1 cellular context compared by ENCODE assay signal in the genomic region with DNA sequence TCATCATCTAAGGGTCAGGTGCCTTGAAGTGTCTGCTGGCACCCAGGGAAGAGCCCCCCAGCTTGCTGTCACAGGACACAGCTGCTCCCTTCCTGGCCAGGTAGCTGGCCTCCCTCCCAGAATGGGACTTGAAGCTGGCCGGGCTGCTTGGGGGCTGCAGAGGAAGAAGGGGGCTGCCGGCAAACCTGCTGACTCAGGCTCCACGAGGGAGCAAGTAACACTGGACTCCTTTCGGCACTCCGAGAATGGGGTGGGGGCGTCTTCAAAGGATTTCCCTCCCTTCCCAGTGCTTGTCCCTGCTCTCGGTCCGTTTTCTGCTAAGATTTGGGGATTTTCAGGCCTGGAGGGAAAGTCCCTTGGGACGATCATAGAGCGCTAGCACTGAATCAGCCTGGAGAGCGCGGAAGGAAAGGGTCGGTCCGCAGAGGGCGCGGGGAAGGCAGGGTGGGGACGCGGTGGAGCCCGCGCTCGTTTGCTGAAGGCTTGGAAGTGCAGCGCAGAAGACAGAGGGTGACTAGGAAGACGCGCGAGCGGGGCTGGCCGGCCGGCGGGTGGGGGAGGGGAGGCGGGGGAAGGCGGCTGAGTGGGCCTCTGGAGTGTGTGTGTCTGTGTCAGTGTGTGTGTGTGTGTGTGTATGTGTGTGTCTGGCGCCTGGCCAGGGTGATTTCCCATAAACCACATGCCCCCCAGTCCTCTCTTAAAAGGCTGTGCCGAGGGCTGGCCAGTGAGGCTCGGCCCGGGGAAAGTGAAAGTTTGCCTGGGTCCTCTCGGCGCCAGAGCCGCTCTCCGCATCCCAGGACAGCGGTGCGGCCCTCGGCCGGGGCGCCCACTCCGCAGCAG.
TF ChIP-seq lines count a peak whose summit lies in the region.

A gene with protein sequence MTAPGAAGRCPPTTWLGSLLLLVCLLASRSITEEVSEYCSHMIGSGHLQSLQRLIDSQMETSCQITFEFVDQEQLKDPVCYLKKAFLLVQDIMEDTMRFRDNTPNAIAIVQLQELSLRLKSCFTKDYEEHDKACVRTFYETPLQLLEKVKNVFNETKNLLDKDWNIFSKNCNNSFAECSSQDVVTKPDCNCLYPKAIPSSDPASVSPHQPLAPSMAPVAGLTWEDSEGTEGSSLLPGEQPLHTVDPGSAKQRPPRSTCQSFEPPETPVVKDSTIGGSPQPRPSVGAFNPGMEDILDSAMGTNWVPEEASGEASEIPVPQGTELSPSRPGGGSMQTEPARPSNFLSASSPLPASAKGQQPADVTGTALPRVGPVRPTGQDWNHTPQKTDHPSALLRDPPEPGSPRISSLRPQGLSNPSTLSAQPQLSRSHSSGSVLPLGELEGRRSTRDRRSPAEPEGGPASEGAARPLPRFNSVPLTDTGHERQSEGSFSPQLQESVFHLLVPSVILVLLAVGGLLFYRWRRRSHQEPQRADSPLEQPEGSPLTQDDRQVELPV (plus strand): TSS at position 727 of the 840 bp plus-strand sequence. CDS start 175 bp downstream, outside the sequence.

TF ChIP-seq in K562, 482 proteins besides CTCF, POLR2A, EP300 and RAD21 (continued from another document and continues in another):
- TF ChIP-seq, protein P1, sequence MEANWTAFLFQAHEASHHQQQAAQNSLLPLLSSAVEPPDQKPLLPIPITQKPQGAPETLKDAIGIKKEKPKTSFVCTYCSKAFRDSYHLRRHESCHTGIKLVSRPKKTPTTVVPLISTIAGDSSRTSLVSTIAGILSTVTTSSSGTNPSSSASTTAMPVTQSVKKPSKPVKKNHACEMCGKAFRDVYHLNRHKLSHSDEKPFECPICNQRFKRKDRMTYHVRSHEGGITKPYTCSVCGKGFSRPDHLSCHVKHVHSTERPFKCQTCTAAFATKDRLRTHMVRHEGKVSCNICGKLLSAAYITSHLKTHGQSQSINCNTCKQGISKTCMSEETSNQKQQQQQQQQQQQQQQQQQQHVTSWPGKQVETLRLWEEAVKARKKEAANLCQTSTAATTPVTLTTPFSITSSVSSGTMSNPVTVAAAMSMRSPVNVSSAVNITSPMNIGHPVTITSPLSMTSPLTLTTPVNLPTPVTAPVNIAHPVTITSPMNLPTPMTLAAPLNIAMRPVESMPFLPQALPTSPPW (CRISPR knock-in tag; IDR thresholded peaks at IDR 0.05), result peak; percentile 95
- TF ChIP-seq TAF7 (tag; IDR thresholded peaks at IDR 0.05) (peak; percentile 81), MAFK (IDR thresholded peaks at IDR 0.05; ENCODE audit: low read length) (peak; percentile 50), SRF (CRISPR knock-in tag; IDR thresholded peaks at IDR 0.05) (no peak), POLR2B (IDR thresholded peaks at IDR 0.05; ENCODE audit: low read depth, partially characterized antibody) (peak; percentile 49), SUPT5H (IDR thresholded peaks at IDR 0.05) (peak; percentile 56), ELF4 (CRISPR knock-in tag; IDR thresholded peaks at IDR 0.05) (0 out of 2 replicates have a peak, but pooled peaks have one; percentile 55), XRCC4 (IDR thresholded peaks at IDR 0.05; ENCODE audit: extremely low read depth, insufficient read depth, insufficient read length) (no peak), KLF13 (tag; IDR thresholded peaks at IDR 0.05; ENCODE audit: borderline replicate concordance, low read depth) (0 out of 2 replicates have a peak, but pooled peaks have one; percentile 40), MTA1 (IDR thresholded peaks at IDR 0.05; ENCODE audit: borderline replicate concordance) (peak; percentile 35; the same call in 1 of the 2 replicates), NFIC (IDR thresholded peaks at IDR 0.05) (peak; percentile 99)
- TF ChIP-seq, protein P2, sequence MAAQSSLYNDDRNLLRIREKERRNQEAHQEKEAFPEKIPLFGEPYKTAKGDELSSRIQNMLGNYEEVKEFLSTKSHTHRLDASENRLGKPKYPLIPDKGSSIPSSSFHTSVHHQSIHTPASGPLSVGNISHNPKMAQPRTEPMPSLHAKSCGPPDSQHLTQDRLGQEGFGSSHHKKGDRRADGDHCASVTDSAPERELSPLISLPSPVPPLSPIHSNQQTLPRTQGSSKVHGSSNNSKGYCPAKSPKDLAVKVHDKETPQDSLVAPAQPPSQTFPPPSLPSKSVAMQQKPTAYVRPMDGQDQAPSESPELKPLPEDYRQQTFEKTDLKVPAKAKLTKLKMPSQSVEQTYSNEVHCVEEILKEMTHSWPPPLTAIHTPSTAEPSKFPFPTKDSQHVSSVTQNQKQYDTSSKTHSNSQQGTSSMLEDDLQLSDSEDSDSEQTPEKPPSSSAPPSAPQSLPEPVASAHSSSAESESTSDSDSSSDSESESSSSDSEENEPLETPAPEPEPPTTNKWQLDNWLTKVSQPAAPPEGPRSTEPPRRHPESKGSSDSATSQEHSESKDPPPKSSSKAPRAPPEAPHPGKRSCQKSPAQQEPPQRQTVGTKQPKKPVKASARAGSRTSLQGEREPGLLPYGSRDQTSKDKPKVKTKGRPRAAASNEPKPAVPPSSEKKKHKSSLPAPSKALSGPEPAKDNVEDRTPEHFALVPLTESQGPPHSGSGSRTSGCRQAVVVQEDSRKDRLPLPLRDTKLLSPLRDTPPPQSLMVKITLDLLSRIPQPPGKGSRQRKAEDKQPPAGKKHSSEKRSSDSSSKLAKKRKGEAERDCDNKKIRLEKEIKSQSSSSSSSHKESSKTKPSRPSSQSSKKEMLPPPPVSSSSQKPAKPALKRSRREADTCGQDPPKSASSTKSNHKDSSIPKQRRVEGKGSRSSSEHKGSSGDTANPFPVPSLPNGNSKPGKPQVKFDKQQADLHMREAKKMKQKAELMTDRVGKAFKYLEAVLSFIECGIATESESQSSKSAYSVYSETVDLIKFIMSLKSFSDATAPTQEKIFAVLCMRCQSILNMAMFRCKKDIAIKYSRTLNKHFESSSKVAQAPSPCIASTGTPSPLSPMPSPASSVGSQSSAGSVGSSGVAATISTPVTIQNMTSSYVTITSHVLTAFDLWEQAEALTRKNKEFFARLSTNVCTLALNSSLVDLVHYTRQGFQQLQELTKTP (IDR thresholded peaks at IDR 0.05; ENCODE audit: low read depth in 1 of 2, partially characterized antibody in 2 of 2), result peak in 1 of 2 experiments; percentile 51
- TF ChIP-seq, protein P3, sequence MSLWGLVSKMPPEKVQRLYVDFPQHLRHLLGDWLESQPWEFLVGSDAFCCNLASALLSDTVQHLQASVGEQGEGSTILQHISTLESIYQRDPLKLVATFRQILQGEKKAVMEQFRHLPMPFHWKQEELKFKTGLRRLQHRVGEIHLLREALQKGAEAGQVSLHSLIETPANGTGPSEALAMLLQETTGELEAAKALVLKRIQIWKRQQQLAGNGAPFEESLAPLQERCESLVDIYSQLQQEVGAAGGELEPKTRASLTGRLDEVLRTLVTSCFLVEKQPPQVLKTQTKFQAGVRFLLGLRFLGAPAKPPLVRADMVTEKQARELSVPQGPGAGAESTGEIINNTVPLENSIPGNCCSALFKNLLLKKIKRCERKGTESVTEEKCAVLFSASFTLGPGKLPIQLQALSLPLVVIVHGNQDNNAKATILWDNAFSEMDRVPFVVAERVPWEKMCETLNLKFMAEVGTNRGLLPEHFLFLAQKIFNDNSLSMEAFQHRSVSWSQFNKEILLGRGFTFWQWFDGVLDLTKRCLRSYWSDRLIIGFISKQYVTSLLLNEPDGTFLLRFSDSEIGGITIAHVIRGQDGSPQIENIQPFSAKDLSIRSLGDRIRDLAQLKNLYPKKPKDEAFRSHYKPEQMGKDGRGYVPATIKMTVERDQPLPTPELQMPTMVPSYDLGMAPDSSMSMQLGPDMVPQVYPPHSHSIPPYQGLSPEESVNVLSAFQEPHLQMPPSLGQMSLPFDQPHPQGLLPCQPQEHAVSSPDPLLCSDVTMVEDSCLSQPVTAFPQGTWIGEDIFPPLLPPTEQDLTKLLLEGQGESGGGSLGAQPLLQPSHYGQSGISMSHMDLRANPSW (CRISPR knock-in tag; IDR thresholded peaks at IDR 0.05), result 0 out of 2 replicates have a peak, but pooled peaks have one; percentile 42
- TF ChIP-seq, protein P4, sequence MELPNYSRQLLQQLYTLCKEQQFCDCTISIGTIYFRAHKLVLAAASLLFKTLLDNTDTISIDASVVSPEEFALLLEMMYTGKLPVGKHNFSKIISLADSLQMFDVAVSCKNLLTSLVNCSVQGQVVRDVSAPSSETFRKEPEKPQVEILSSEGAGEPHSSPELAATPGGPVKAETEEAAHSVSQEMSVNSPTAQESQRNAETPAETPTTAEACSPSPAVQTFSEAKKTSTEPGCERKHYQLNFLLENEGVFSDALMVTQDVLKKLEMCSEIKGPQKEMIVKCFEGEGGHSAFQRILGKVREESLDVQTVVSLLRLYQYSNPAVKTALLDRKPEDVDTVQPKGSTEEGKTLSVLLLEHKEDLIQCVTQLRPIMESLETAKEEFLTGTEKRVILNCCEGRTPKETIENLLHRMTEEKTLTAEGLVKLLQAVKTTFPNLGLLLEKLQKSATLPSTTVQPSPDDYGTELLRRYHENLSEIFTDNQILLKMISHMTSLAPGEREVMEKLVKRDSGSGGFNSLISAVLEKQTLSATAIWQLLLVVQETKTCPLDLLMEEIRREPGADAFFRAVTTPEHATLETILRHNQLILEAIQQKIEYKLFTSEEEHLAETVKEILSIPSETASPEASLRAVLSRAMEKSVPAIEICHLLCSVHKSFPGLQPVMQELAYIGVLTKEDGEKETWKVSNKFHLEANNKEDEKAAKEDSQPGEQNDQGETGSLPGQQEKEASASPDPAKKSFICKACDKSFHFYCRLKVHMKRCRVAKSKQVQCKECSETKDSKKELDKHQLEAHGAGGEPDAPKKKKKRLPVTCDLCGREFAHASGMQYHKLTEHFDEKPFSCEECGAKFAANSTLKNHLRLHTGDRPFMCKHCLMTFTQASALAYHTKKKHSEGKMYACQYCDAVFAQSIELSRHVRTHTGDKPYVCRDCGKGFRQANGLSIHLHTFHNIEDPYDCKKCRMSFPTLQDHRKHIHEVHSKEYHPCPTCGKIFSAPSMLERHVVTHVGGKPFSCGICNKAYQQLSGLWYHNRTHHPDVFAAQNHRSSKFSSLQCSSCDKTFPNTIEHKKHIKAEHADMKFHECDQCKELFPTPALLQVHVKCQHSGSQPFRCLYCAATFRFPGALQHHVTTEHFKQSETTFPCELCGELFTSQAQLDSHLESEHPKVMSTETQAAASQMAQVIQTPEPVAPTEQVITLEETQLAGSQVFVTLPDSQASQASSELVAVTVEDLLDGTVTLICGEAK (IDR thresholded peaks at IDR 0.05), result peak; percentile 66
- TF ChIP-seq, protein P4 (CRISPR knock-in tag; IDR thresholded peaks at IDR 0.05), result no peak
- TF ChIP-seq, protein P5, sequence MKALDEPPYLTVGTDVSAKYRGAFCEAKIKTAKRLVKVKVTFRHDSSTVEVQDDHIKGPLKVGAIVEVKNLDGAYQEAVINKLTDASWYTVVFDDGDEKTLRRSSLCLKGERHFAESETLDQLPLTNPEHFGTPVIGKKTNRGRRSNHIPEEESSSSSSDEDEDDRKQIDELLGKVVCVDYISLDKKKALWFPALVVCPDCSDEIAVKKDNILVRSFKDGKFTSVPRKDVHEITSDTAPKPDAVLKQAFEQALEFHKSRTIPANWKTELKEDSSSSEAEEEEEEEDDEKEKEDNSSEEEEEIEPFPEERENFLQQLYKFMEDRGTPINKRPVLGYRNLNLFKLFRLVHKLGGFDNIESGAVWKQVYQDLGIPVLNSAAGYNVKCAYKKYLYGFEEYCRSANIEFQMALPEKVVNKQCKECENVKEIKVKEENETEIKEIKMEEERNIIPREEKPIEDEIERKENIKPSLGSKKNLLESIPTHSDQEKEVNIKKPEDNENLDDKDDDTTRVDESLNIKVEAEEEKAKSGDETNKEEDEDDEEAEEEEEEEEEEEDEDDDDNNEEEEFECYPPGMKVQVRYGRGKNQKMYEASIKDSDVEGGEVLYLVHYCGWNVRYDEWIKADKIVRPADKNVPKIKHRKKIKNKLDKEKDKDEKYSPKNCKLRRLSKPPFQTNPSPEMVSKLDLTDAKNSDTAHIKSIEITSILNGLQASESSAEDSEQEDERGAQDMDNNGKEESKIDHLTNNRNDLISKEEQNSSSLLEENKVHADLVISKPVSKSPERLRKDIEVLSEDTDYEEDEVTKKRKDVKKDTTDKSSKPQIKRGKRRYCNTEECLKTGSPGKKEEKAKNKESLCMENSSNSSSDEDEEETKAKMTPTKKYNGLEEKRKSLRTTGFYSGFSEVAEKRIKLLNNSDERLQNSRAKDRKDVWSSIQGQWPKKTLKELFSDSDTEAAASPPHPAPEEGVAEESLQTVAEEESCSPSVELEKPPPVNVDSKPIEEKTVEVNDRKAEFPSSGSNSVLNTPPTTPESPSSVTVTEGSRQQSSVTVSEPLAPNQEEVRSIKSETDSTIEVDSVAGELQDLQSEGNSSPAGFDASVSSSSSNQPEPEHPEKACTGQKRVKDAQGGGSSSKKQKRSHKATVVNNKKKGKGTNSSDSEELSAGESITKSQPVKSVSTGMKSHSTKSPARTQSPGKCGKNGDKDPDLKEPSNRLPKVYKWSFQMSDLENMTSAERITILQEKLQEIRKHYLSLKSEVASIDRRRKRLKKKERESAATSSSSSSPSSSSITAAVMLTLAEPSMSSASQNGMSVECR (CRISPR knock-in tag; IDR thresholded peaks at IDR 0.05), result no peak; the same call in 1 of the 2 replicates
